8 cellular contexts compared by ENCODE assay signal in genomic region chr15:64387562-64388168, GRCh38. TPM values are rescaled to one million over a fixed set of nuclear protein-coding genes. Genes with fewer than 3 reads are reported as not detected.
DNase-seq lines count a peak whose midpoint lies in the region; ATAC-seq and TF ChIP-seq lines count a peak whose summit lies in the region.

TRIP4 (plus strand) TSS chr15:64387836; CDS start chr15:64387864, 28 bp downstream.

- no peaks in the 10 kb centered on the region for H3K9me3 ChIP-seq in adrenal gland (replicated peaks in 1 of 3)
- no peaks in the 10 kb centered on the region for H3K9me3 ChIP-seq in upper lobe of right lung

- 0 to 1% (median 0%) methylated on average over 35 of the region's 35 CpGs for WGBS in adrenal gland, 4 donors

- peak; percentile 99 for DNase-seq in GM12865 (ENCODE audit: low read depth)
- DNase-seq in NCI-H1436 (lab: John Stamatoyannopoulos, UW) = peak; percentile 92
- DNase-seq in T-helper 1 cell = peak; percentile 90 to 97 (median 93)
- peak; percentile 91 to 99 (median 97) for DNase-seq in adrenal gland
- DNase-seq in left cardiac atrium = peak; percentile 96
- DNase-seq in posterior vena cava (ENCODE audit: low spot score) = peak; percentile 99
- DNase-seq in upper lobe of right lung = peak; percentile 97

- no peaks in the 10 kb centered on the region for H3K36me3 ChIP-seq in adrenal gland (replicated peaks in 1 of 2)
- H3K36me3 ChIP-seq in upper lobe of right lung = peaks cover 5% of the 10 kb centered on the region

- H3K4me3 ChIP-seq in GM12865 (ENCODE audit: low read depth, low read length) (peak within 1 kb of the TSS; percentile 82), adrenal gland (peak within 1 kb of the TSS; percentile 54 to 93 (median 74)), upper lobe of right lung (peak within 1 kb of the TSS; percentile 77)

- intact Hi-C loops in adrenal gland (cut with DNase I) (no loop called here), left cardiac atrium (cut with DNase I) (loop anchor here in 1 of 2 donors (10.0 kb wide), 1 partner anchor 183 kb away; no protein-coding TSS in a partner anchor), posterior vena cava (cut with DNase I) (no loop called here), upper lobe of right lung (cut with DNase I) (no loop called here)

- ATAC-seq in HG02759 (IDR thresholded peaks at IDR 0.05; ENCODE audit: unreplicated experiment) (peak; percentile 99), left cardiac atrium (peak; percentile 100), upper lobe of right lung (peak; percentile 100)

- H3K4me1 ChIP-seq in adrenal gland (replicated peaks in 1 of 2) = peaks cover 7 to 11% of the 10 kb centered on the region in 2 donors
- H3K4me1 ChIP-seq in upper lobe of right lung = peaks cover 10% of the 10 kb centered on the region

- H3K27ac ChIP-seq in adrenal gland (peak within 1 kb of the TSS in 4 of 5 donors; percentile 53 to 82 (median 78)), upper lobe of right lung (peak within 1 kb of the TSS; percentile 91)

- H3K27me3 ChIP-seq in adrenal gland = no peaks in the 10 kb centered on the region
- no peaks in the 10 kb centered on the region for H3K27me3 ChIP-seq in upper lobe of right lung

- TF ChIP-seq CTCF in GM12865 (IDR thresholded peaks at IDR 0.05; ENCODE audit: insufficient read depth, low read depth, low read length, missing control alignments) = no peak
- TF ChIP-seq CTCF in adrenal gland (IDR thresholded peaks at IDR 0.05) = peak in 2 of 6 experiments; percentile 12 to 19
- peak; percentile 18 for TF ChIP-seq CTCF in upper lobe of right lung (IDR thresholded peaks at IDR 0.05)

- TF ChIP-seq POLR2A in adrenal gland (IDR thresholded peaks at IDR 0.05) = peak; percentile 37 to 86

RNA-seq across cellular contexts. Expression of gene TRIP4, which starts in this region (rescaled TPM):
- total RNA-seq in adrenal gland = 10 to 100 TPM in 7 of 8 donors, 1 to 10 TPM in 1; 5.6 to 56.7 (median 17.6) TPM
- polyA plus RNA-seq in adrenal gland = 10 to 100 TPM; 14.9 to 28.3 (median 23.9) TPM
- total RNA-seq in left cardiac atrium = 10 to 100 TPM; 15.5 to 16.3 TPM
- 10 to 100 TPM; 20.7 to 26.2 TPM for total RNA-seq in posterior vena cava
- total RNA-seq in upper lobe of right lung = 27.5 TPM

Comparison
In these comparisons a context has a peak if more than half of its experiments do, and no peak if none do; other contexts are left out.
1. Peak in every context shown above with its lines: DNase-seq, ATAC-seq, H3K4me3 ChIP-seq and H3K27ac ChIP-seq.